ENCODE assay signal across 7 cellular contexts in genomic region chr19:8773587-8773986, GRCh38. TPM values are rescaled to one million over a fixed set of nuclear protein-coding genes. Genes with fewer than 3 reads are reported as not detected.
"Had no signal": no experiment of that assay in that cellular context is flagged by ENCODE, and none has a peak within 500 bp of the region (broad histone marks: within the 10 kb centered on the region; RNA-seq: fewer than 3 reads in every experiment).

No MANE protein-coding gene starts in this region.

RNA-seq across cellular contexts. Expression of gene OR2Z1, which starts 52.2 kb away (rescaled TPM):
- total RNA-seq: GM23248, GM23338, H1, H4, H7, H9, HFFc6 had no signal

RNA-seq across cellular contexts. Expression of gene MBD3L1, which starts 58.6 kb away (rescaled TPM):
- total RNA-seq: GM23248, GM23338, H1, H4, H7, H9, HFFc6 had no signal
